18 cellular contexts compared by ENCODE assay signal in genomic region chr6:25025248-25025918, GRCh38.
DNase-seq lines count a peak whose midpoint lies in the region; ATAC-seq and TF ChIP-seq lines count a peak whose summit lies in the region.
"Had no signal": no experiment of that assay in that cellular context is flagged by ENCODE, and none has a peak within 500 bp of the region (broad histone marks: within the 10 kb centered on the region; RNA-seq: fewer than 3 reads in every experiment).

No MANE protein-coding gene starts in this region.

- CTCF ChIA-PET in CD4-positive, alpha-beta memory T cell (lab: Charles Lee; ENCODE audit: partially characterized antibody) = interaction anchor here (1.1 to 17.5 kb wide), 18 partner anchors 9 to 444 kb away, joined by 3 to 591 read pairs (median 18); partner anchors contain the start of genes KIAA0319 and RIPOR2
- CTCF ChIA-PET in T-cell (lab: Charles Lee) = interaction anchor here (0.6 to 5.8 kb wide), 21 partner anchors 11 to 442 kb away, joined by 3 to 136 read pairs (median 7); no protein-coding TSS in a partner anchor

- H4K20me1 ChIP-seq in BLaER1 (no peaks in the 10 kb centered on the region), hepatocyte (ENCODE audit: insufficient read depth, poor library complexity, severe bottlenecking) (no peaks in the 10 kb centered on the region)

- H3K36me3 ChIP-seq in BLaER1 (peaks cover 15% of the 10 kb centered on the region), hepatocyte (replicated peaks; ENCODE audit: insufficient read depth, low read depth) (no peaks in the 10 kb centered on the region)
- H3K36me3 ChIP-seq in CD4-positive, alpha-beta memory T cell (ENCODE audit: insufficient read depth, low read length) = no peaks in the 10 kb centered on the region
- H3K36me3 ChIP-seq: esophagus squamous epithelium, heart left ventricle had no signal

- POLR2A ChIA-PET in CD4-positive, alpha-beta memory T cell (lab: Charles Lee; ENCODE audit: partially characterized antibody) = interaction anchor here (1.4 to 8.1 kb wide), 12 partner anchors 15 to 193 kb away, joined by 4 to 370 read pairs (median 26); partner anchors contain the start of gene RIPOR2
- POLR2A ChIA-PET in T-cell (lab: Charles Lee) = interaction anchor here (0.5 to 0.9 kb wide), 4 partner anchors 9 to 192 kb away, joined by 3 to 8 read pairs (median 4); no protein-coding TSS in a partner anchor

- H3K4me3 Mint-ChIP-seq in CD4-positive, alpha-beta memory T cell = peak overlapping the region in 7 of 8 donors; percentile 62 to 94 (median 78)
- H3K4me3 Mint-ChIP-seq in T-cell = peak overlapping the region; percentile 12 to 58 (median 34)
- H3K4me3 Mint-ChIP-seq: CD8-positive, alpha-beta T cell had no signal

- no peak overlapping the region for H2AFZ ChIP-seq in hepatocyte
- H2AFZ ChIP-seq: parathyroid adenoma had no signal

- no peaks in the 10 kb centered on the region for H3K9me2 ChIP-seq in hepatocyte (replicated peaks; ENCODE audit: insufficient read depth)

- no peak for DNase-seq in CD4-positive, alpha-beta memory T cell
- DNase-seq in T-cell = no peak
- DNase-seq in epithelial cell of prostate (ENCODE audit: low read depth, low spot score) = no peak
- DNase-seq in hepatocyte (ENCODE audit: low spot score) = no peak
- DNase-seq in GM19240 (ENCODE audit: insufficient read length, low spot score) = no peak
- DNase-seq: CD8-positive, alpha-beta T cell; dermis blood vessel endothelial cell; esophagus squamous epithelium; GOT3; heart left ventricle; mucosa of descending colon; NCI-H1105 treated with DMSO at 0.1 percent for 48 hours; NCI-H2171 treated with DMSO at 0.1 percent for 48 hours; SIG-M5; substantia nigra had no signal

- H3K36me3 Mint-ChIP-seq in CD4-positive, alpha-beta memory T cell = peaks cover 22 to 31% of the 10 kb centered on the region in 2 donors
- peaks cover 3% of the 10 kb centered on the region for H3K36me3 Mint-ChIP-seq in T-cell

- WGBS in hepatocyte (ENCODE audit: low lambda C conversion rate, missing lambda C conversion rate) = 89% methylated on average over 4 of the region's 4 CpGs

- no peak overlapping the region for H3K9ac ChIP-seq in BLaER1
- H3K9ac ChIP-seq: parathyroid adenoma had no signal

- intact Hi-C loops in CD4-positive, alpha-beta memory T cell (cut with micrococcal nuclease) = no loop called here

- H3K4me1 ChIP-seq in BLaER1 (peaks cover 54% of the 10 kb centered on the region), hepatocyte (ENCODE audit: insufficient read depth) (no peaks in the 10 kb centered on the region)
- H3K4me1 ChIP-seq in CD4-positive, alpha-beta memory T cell (ENCODE audit: insufficient read depth, low read length) = peaks cover 57% of the 10 kb centered on the region
- H3K4me1 ChIP-seq: parathyroid adenoma had no signal

- H3K4me3 ChIP-seq in BLaER1 (no peak overlapping the region), hepatocyte (no peak overlapping the region)
- peak overlapping the region in 1 of 2 donors; percentile 9 for H3K4me3 ChIP-seq in CD4-positive, alpha-beta memory T cell (ENCODE audit: low read length in 2 of 2)
- H3K4me3 ChIP-seq: esophagus squamous epithelium, heart left ventricle, mucosa of descending colon had no signal

- peaks cover 0 to 2% (median 0%) of the 10 kb centered on the region in 8 donors for H3K9me3 Mint-ChIP-seq in CD4-positive, alpha-beta memory T cell
- no peaks in the 10 kb centered on the region for H3K9me3 Mint-ChIP-seq in T-cell
- H3K9me3 Mint-ChIP-seq: CD8-positive, alpha-beta T cell had no signal

- no peaks in the 10 kb centered on the region for H3K27me3 ChIP-seq in BLaER1
- H3K27me3 ChIP-seq in CD4-positive, alpha-beta memory T cell (ENCODE audit: insufficient read depth, low read length) = no peaks in the 10 kb centered on the region
- no peaks in the 10 kb centered on the region for H3K27me3 ChIP-seq in hepatocyte
- H3K27me3 ChIP-seq: esophagus squamous epithelium, heart left ventricle had no signal

- H3K79me2 ChIP-seq in hepatocyte = no peaks in the 10 kb centered on the region
- H3K79me2 ChIP-seq: parathyroid adenoma had no signal

- peaks cover 13% of the 10 kb centered on the region for H3K9me3 ChIP-seq in BLaER1
- no peaks in the 10 kb centered on the region for H3K9me3 ChIP-seq in CD4-positive, alpha-beta memory T cell (ENCODE audit: control insufficient read depth in 1 of 2, low read length in 2 of 2)
- no peaks in the 10 kb centered on the region for H3K9me3 ChIP-seq in hepatocyte (ENCODE audit: low read depth)
- H3K9me3 ChIP-seq: esophagus squamous epithelium, heart left ventricle, mucosa of descending colon had no signal

- H3K4me2 ChIP-seq in BLaER1 = peak overlapping the region; percentile 83
- H3K4me2 ChIP-seq in hepatocyte = no peak overlapping the region

- ATAC-seq in T-cell (replicated peaks in 1 of 4) (no peak), HG02973 (IDR thresholded peaks at IDR 0.05; ENCODE audit: unreplicated experiment) (no peak)
- ATAC-seq: CD8-positive, alpha-beta T cell; heart left ventricle; mucosa of descending colon had no signal

- H3K27ac Mint-ChIP-seq in CD4-positive, alpha-beta memory T cell = peak overlapping the region; percentile 80 to 94 (median 92)
- peak overlapping the region; percentile 86 to 94 for H3K27ac Mint-ChIP-seq in T-cell

- H3K27me3 Mint-ChIP-seq in CD4-positive, alpha-beta memory T cell = no peaks in the 10 kb centered on the region
- H3K27me3 Mint-ChIP-seq in T-cell = no peaks in the 10 kb centered on the region

- peaks cover 53 to 69% (median 59%) of the 10 kb centered on the region in 4 donors for H3K4me1 Mint-ChIP-seq in CD4-positive, alpha-beta memory T cell
- H3K4me1 Mint-ChIP-seq in T-cell = peaks cover 40 to 57% (median 54%) of the 10 kb centered on the region in 3 donors

- no peak for TF ChIP-seq CTCF in hepatocyte (IDR thresholded peaks at IDR 0.05; ENCODE audit: poor library complexity)

- H3K27ac ChIP-seq in BLaER1 = no peak overlapping the region; the same call in 1 of the 2 replicates
- peak overlapping the region; percentile 35 for H3K27ac ChIP-seq in CD4-positive, alpha-beta memory T cell (ENCODE audit: low read depth, low read length)
- peak overlapping the region; percentile 4 for H3K27ac ChIP-seq in epithelial cell of prostate
- H3K27ac ChIP-seq in hepatocyte = no peak overlapping the region
- H3K27ac ChIP-seq: heart left ventricle, parathyroid adenoma had no signal

Comparison
In these comparisons a context has a peak if more than half of its experiments do, and no peak if none do; other contexts are left out.
1. H3K27ac ChIP-seq: peak in CD4-positive, alpha-beta memory T cell (single experiment) and epithelial cell of prostate (single experiment); none in BLaER1 (single experiment) and hepatocyte (single experiment).